ENCODE assay signal across 1 cellular context in genomic region chr3:120468635-120469295, GRCh38.
TF ChIP-seq lines count a peak whose summit lies in the region.

No MANE protein-coding gene starts in this region.

TF ChIP-seq in H1, 55 proteins besides CTCF, POLR2A, EP300 and RAD21:
- TF ChIP-seq RXRA (IDR thresholded peaks at IDR 0.05; ENCODE audit: insufficient read depth, low read depth, low read length) = no peak
- TF ChIP-seq FOSL1 (IDR thresholded peaks at IDR 0.05; ENCODE audit: insufficient read depth, low read depth, low read length) = no peak
- TF ChIP-seq, protein P1, sequence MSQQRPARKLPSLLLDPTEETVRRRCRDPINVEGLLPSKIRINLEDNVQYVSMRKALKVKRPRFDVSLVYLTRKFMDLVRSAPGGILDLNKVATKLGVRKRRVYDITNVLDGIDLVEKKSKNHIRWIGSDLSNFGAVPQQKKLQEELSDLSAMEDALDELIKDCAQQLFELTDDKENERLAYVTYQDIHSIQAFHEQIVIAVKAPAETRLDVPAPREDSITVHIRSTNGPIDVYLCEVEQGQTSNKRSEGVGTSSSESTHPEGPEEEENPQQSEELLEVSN (IDR thresholded peaks at IDR 0.05) = no peak
- TF ChIP-seq KDM5A (IDR thresholded peaks at IDR 0.05; ENCODE audit: low read length) = no peak
- TF ChIP-seq BACH1 (IDR thresholded peaks at IDR 0.05; ENCODE audit: low read length) = no peak
- TF ChIP-seq JUND (IDR thresholded peaks at IDR 0.05; ENCODE audit: low read length) = no peak
- no peak for TF ChIP-seq ASH2L (IDR thresholded peaks at IDR 0.05; ENCODE audit: low read length)
- no peak for TF ChIP-seq USF2 (IDR thresholded peaks at IDR 0.05; ENCODE audit: low read length)
- TF ChIP-seq, protein P2, sequence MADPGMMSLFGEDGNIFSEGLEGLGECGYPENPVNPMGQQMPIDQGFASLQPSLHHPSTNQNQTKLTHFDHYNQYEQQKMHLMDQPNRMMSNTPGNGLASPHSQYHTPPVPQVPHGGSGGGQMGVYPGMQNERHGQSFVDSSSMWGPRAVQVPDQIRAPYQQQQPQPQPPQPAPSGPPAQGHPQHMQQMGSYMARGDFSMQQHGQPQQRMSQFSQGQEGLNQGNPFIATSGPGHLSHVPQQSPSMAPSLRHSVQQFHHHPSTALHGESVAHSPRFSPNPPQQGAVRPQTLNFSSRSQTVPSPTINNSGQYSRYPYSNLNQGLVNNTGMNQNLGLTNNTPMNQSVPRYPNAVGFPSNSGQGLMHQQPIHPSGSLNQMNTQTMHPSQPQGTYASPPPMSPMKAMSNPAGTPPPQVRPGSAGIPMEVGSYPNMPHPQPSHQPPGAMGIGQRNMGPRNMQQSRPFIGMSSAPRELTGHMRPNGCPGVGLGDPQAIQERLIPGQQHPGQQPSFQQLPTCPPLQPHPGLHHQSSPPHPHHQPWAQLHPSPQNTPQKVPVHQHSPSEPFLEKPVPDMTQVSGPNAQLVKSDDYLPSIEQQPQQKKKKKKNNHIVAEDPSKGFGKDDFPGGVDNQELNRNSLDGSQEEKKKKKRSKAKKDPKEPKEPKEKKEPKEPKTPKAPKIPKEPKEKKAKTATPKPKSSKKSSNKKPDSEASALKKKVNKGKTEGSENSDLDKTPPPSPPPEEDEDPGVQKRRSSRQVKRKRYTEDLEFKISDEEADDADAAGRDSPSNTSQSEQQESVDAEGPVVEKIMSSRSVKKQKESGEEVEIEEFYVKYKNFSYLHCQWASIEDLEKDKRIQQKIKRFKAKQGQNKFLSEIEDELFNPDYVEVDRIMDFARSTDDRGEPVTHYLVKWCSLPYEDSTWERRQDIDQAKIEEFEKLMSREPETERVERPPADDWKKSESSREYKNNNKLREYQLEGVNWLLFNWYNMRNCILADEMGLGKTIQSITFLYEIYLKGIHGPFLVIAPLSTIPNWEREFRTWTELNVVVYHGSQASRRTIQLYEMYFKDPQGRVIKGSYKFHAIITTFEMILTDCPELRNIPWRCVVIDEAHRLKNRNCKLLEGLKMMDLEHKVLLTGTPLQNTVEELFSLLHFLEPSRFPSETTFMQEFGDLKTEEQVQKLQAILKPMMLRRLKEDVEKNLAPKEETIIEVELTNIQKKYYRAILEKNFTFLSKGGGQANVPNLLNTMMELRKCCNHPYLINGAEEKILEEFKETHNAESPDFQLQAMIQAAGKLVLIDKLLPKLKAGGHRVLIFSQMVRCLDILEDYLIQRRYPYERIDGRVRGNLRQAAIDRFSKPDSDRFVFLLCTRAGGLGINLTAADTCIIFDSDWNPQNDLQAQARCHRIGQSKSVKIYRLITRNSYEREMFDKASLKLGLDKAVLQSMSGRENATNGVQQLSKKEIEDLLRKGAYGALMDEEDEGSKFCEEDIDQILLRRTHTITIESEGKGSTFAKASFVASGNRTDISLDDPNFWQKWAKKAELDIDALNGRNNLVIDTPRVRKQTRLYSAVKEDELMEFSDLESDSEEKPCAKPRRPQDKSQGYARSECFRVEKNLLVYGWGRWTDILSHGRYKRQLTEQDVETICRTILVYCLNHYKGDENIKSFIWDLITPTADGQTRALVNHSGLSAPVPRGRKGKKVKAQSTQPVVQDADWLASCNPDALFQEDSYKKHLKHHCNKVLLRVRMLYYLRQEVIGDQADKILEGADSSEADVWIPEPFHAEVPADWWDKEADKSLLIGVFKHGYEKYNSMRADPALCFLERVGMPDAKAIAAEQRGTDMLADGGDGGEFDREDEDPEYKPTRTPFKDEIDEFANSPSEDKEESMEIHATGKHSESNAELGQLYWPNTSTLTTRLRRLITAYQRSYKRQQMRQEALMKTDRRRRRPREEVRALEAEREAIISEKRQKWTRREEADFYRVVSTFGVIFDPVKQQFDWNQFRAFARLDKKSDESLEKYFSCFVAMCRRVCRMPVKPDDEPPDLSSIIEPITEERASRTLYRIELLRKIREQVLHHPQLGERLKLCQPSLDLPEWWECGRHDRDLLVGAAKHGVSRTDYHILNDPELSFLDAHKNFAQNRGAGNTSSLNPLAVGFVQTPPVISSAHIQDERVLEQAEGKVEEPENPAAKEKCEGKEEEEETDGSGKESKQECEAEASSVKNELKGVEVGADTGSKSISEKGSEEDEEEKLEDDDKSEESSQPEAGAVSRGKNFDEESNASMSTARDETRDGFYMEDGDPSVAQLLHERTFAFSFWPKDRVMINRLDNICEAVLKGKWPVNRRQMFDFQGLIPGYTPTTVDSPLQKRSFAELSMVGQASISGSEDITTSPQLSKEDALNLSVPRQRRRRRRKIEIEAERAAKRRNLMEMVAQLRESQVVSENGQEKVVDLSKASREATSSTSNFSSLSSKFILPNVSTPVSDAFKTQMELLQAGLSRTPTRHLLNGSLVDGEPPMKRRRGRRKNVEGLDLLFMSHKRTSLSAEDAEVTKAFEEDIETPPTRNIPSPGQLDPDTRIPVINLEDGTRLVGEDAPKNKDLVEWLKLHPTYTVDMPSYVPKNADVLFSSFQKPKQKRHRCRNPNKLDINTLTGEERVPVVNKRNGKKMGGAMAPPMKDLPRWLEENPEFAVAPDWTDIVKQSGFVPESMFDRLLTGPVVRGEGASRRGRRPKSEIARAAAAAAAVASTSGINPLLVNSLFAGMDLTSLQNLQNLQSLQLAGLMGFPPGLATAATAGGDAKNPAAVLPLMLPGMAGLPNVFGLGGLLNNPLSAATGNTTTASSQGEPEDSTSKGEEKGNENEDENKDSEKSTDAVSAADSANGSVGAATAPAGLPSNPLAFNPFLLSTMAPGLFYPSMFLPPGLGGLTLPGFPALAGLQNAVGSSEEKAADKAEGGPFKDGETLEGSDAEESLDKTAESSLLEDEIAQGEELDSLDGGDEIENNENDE (IDR thresholded peaks at IDR 0.05; ENCODE audit: insufficient replicate concordance, low read length) = no peak
- TF ChIP-seq TEAD4 (IDR thresholded peaks at IDR 0.05; ENCODE audit: low read depth, low read length) = no peak
- no peak for TF ChIP-seq CBX8 (IDR thresholded peaks at IDR 0.05; ENCODE audit: borderline replicate concordance, low read depth, low read length)
- TF ChIP-seq MAFK (IDR thresholded peaks at IDR 0.05; ENCODE audit: low read depth, low read length) = no peak
- TF ChIP-seq POLR2AphosphoS5 (IDR thresholded peaks at IDR 0.05; ENCODE audit: low read depth, low read length) = no peak
- TF ChIP-seq GTF2F1 (IDR thresholded peaks at IDR 0.05; ENCODE audit: borderline replicate concordance, low read depth, low read length) = no peak
- TF ChIP-seq PHF8 (conservative IDR thresholded peaks at IDR 0.05; ENCODE audit: low read depth, low read length) = no peak
- TF ChIP-seq CEBPB (IDR thresholded peaks at IDR 0.05; ENCODE audit: low read depth, low read length) = no peak
- TF ChIP-seq KDM1A (IDR thresholded peaks at IDR 0.05; ENCODE audit: borderline replicate concordance, low read length) = no peak
